Comparison of ENCODE assay signal across 23 cellular contexts in genomic region chr7:24172859-24173258, GRCh38.
"Had no signal": no experiment of that assay in that cellular context is flagged by ENCODE, and none has a peak within 500 bp of the region (broad histone marks: within the 10 kb centered on the region; RNA-seq: fewer than 3 reads in every experiment).

No MANE protein-coding gene starts in this region.

- H3K36me3 ChIP-seq: gastrocnemius medialis, right atrium auricular region, spleen, suprapubic skin, tibial artery, upper lobe of right lung had no signal

- H3K79me2 ChIP-seq: hepatocyte, parathyroid adenoma had no signal

- H3K9me3 Mint-ChIP-seq: activated B cell treated with CpG ODN at 0.5 μM for 24 hours; naive thymus-derived CD4-positive, alpha-beta T cell; T-helper 2 cell treated with Interferon-gamma antibody and Interleukin-4, amounts not matched to agents 5 μg/mL and 100 μg/mL, for 36 hours had no signal

- DNase-seq: activated B cell treated with CpG ODN at 0.5 μM for 24 hours; activated CD4-positive, alpha-beta T cell treated with anti-CD3 and anti-CD28 coated beads, Interleukin-2, amount 50 U/mL, for 4 hours; activated effector memory CD4-positive, alpha-beta T cell treated with Interleukin-2 at 50 U/mL for 16 hours; activated naive CD4-positive, alpha-beta T cell treated with Interleukin-2 at 50 U/mL for 16 hours; effector CD8-positive, alpha-beta T cell; gastrocnemius medialis; left cardiac atrium; mammary epithelial cell; midbrain; naive thymus-derived CD4-positive, alpha-beta T cell; occipital lobe; psoas muscle; spleen; stimulated activated naive CD4-positive, alpha-beta T cell; tibial artery; upper lobe of right lung had no signal

- H3K4me1 Mint-ChIP-seq: activated B cell treated with CpG ODN at 0.5 μM for 24 hours; naive thymus-derived CD4-positive, alpha-beta T cell had no signal

- H3K4me3 ChIP-seq: gastrocnemius medialis, hepatocyte, psoas muscle, right atrium auricular region, spleen, suprapubic skin, tibial artery, upper lobe of right lung had no signal

- H3K27me3 ChIP-seq: gastrocnemius medialis, hepatocyte, right atrium auricular region, spleen, suprapubic skin, tibial artery, upper lobe of right lung had no signal

- ATAC-seq: gastrocnemius medialis; left cardiac atrium; naive thymus-derived CD4-positive, alpha-beta T cell; psoas muscle; upper lobe of right lung had no signal

- H3K36me3 Mint-ChIP-seq: activated naive CD8-positive, alpha-beta T cell; naive thymus-derived CD4-positive, alpha-beta T cell had no signal

- H3K27ac Mint-ChIP-seq: activated B cell treated with CpG ODN at 0.5 μM for 24 hours; activated naive CD8-positive, alpha-beta T cell; naive thymus-derived CD4-positive, alpha-beta T cell; T-helper 2 cell treated with Interferon-gamma antibody and Interleukin-4, amounts not matched to agents 5 μg/mL and 100 μg/mL, for 36 hours had no signal

- H3K4me3 Mint-ChIP-seq: activated B cell treated with CpG ODN at 0.5 μM for 24 hours; activated naive CD8-positive, alpha-beta T cell; naive thymus-derived CD4-positive, alpha-beta T cell; T-helper 2 cell treated with Interferon-gamma antibody and Interleukin-4, amounts not matched to agents 5 μg/mL and 100 μg/mL, for 36 hours had no signal

- H3K27ac ChIP-seq: epithelial cell of prostate, gastrocnemius medialis, hepatocyte, parathyroid adenoma, psoas muscle, right atrium auricular region, spleen, suprapubic skin, tibial artery, upper lobe of right lung had no signal

- H3K4me2 ChIP-seq: hepatocyte had no signal

- H3K9ac ChIP-seq: parathyroid adenoma had no signal

- H3K4me1 ChIP-seq: gastrocnemius medialis, parathyroid adenoma, psoas muscle, right atrium auricular region, spleen, suprapubic skin, tibial artery, upper lobe of right lung had no signal
